ENCODE assay signal across 26 cellular contexts in the genomic region with DNA sequence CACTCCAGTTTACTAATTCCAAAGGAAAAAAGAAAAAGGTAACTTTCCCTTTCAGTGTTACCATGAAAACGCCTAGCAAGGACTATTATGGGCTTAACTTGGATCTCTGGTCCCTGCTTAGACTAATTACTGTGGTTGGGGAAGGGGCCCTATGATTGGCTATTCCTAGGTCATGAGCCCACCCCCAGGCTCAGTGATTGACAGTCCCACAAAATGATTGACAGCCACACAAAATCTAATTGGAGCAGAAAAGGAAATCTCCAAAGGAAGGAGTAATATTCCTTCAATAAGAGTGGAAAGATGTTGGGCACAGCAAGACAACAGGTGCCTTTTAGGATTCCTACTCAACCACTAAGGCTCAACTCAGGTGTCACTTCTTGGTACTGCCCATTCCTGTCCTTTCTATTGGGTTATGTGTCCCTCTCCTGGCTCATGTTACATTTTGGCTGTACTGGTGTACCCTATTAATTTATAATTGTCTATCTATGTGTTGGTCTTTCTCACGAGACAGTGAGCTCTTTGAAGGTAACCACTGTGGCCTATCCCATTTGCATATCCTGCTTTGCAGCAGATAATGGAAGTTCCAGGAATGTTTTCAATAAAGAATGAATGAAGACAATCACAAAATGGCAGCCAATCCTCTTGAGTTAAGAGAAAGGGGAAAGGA.
"Had no signal": no experiment of that assay in that cellular context is flagged by ENCODE, and none has a peak within 500 bp of the region (broad histone marks: within the 10 kb centered on the region; RNA-seq: fewer than 3 reads in every experiment).

No MANE protein-coding gene starts in this region.

- H3K4me1 ChIP-seq: Peyer's patch had no signal

- H3K9ac ChIP-seq: KMS-11 had no signal

- H3K9me3 ChIP-seq: Peyer's patch, SJSA1 had no signal

- H3K27ac ChIP-seq: KMS-11, Peyer's patch, SJSA1 had no signal

- H3K4me3 Mint-ChIP-seq: activated CD4-positive, alpha-beta memory T cell treated with anti-CD3 and anti-CD28 coated beads, Interleukin-2, amount 10 ng/mL, durations not matched to agents 7 days and 5 days; activated naive CD4-positive, alpha-beta T cell treated with anti-CD3 and anti-CD28 coated beads, Interleukin-2, amount 10 ng/mL, durations not matched to agents 7 days and 5 days; activated naive CD8-positive, alpha-beta T cell treated with anti-CD3 and anti-CD28 coated beads for 36 hours; T-cell had no signal

- FAIRE-seq: bronchial epithelial cell, TTC549 had no signal

- DNase-seq: activated CD4-positive, alpha-beta memory T cell treated with anti-CD3 and anti-CD28 coated beads, Interleukin-2, amount 10 ng/mL, durations not matched to agents 7 days and 5 days; activated CD4-positive, alpha-beta T cell treated with anti-CD3 and anti-CD28 coated beads, Interleukin-2, amount 50 U/mL, for 1 hour; activated CD4-positive, CD25-positive, alpha-beta regulatory T cell; activated gamma-delta T cell treated with Interleukin-2 at 50 U/mL for 16 hours; activated naive CD4-positive, alpha-beta T cell treated with anti-CD3 and anti-CD28 coated beads, Interleukin-2, amount 10 ng/mL, durations not matched to agents 7 days and 5 days; activated naive CD8-positive, alpha-beta T cell treated with anti-CD3 and anti-CD28 coated beads for 36 hours; activated T-cell treated with anti-CD3 and anti-CD28 coated beads for 4 hours; activated T-cell treated with anti-CD3 and anti-CD28 coated beads, Interleukin-2, amount 50 U/mL, for 48 hours; central memory CD4-positive, alpha-beta T cell; NCI-H1417; NCI-H2029; NCI-H2107; NCI-H2171 treated with DMSO at 0.1 percent for 48 hours; NCI-H226; NCI-H69; NK-92 treated with Interleukin-12 subunit alpha and Interleukin-12 subunit beta, amount 100 ng/mL, for 24 hours; OCI-M1; Peyer's patch; SHP77; T-cell; T-helper 2 cell had no signal

- H3K36me3 Mint-ChIP-seq: activated naive CD4-positive, alpha-beta T cell treated with anti-CD3 and anti-CD28 coated beads, Interleukin-2, amount 10 ng/mL, durations not matched to agents 7 days and 5 days; activated naive CD8-positive, alpha-beta T cell treated with anti-CD3 and anti-CD28 coated beads for 36 hours; T-cell had no signal

- ATAC-seq: T-cell had no signal

- H3K27ac Mint-ChIP-seq: activated CD4-positive, alpha-beta memory T cell treated with anti-CD3 and anti-CD28 coated beads, Interleukin-2, amount 10 ng/mL, durations not matched to agents 7 days and 5 days; activated naive CD4-positive, alpha-beta T cell treated with anti-CD3 and anti-CD28 coated beads, Interleukin-2, amount 10 ng/mL, durations not matched to agents 7 days and 5 days; activated naive CD8-positive, alpha-beta T cell treated with anti-CD3 and anti-CD28 coated beads for 36 hours; activated T-helper 2 cell treated with anti-CD3 and anti-CD28 coated beads, Interferon-gamma antibody, Interleukin-2, Interleukin-4, amounts not matched to agents 10 μg/mL and 5 μg/mL and 100 μg/mL, durations not matched to agents 14 hours and 24 hours and 36 hours; T-cell had no signal

- H3K9me3 Mint-ChIP-seq: activated CD4-positive, alpha-beta memory T cell treated with anti-CD3 and anti-CD28 coated beads, Interleukin-2, amount 10 ng/mL, durations not matched to agents 7 days and 5 days; activated naive CD4-positive, alpha-beta T cell treated with anti-CD3 and anti-CD28 coated beads, Interleukin-2, amount 10 ng/mL, durations not matched to agents 7 days and 5 days; activated naive CD8-positive, alpha-beta T cell treated with anti-CD3 and anti-CD28 coated beads for 36 hours; activated T-helper 2 cell treated with anti-CD3 and anti-CD28 coated beads, Interferon-gamma antibody, Interleukin-2, Interleukin-4, amounts not matched to agents 10 μg/mL and 5 μg/mL and 100 μg/mL, durations not matched to agents 14 hours and 24 hours and 36 hours; T-cell had no signal

- H3K4me2 ChIP-seq: KMS-11 had no signal

- H3K4me3 ChIP-seq: Peyer's patch, SJSA1 had no signal

- H3K27me3 ChIP-seq: Peyer's patch, SJSA1 had no signal

- H3K36me3 ChIP-seq: Peyer's patch, SJSA1 had no signal
